In the genomic region with DNA sequence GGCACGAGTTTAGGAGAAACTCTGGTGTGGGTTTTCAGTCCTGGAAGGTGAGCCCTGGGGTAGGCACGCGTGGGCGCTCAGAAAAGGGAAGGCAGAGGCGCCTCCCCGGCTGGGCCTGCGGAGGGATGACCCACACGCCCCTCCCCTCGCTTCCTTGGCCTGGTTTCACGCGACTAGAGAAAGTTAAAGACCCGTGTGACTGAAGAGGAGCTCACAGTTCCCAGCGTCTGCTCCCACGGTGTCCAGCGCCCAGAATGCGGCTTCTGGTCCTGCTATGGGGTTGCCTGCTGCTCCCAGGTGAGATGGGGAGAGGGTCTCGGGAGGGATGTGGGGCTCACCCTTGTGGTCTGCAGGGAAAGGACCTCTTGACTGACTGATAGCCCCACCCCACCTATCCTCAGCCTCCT, we compare ENCODE assay signal across 12 cellular contexts. TPM values are rescaled to one million over a fixed set of nuclear protein-coding genes. Genes with fewer than 3 reads are reported as not detected.
DNase-seq lines count a peak whose midpoint lies in the region; ATAC-seq and TF ChIP-seq lines count a peak whose summit lies in the region.
"Had no signal": no experiment of that assay in that cellular context is flagged by ENCODE, and none has a peak within 500 bp of the region (broad histone marks: within the 10 kb centered on the region; RNA-seq: fewer than 3 reads in every experiment).

A gene with protein sequence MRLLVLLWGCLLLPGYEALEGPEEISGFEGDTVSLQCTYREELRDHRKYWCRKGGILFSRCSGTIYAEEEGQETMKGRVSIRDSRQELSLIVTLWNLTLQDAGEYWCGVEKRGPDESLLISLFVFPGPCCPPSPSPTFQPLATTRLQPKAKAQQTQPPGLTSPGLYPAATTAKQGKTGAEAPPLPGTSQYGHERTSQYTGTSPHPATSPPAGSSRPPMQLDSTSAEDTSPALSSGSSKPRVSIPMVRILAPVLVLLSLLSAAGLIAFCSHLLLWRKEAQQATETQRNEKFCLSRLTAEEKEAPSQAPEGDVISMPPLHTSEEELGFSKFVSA (plus strand): TSS at position 214 of the 407 bp plus-strand sequence. CDS start 41 bp downstream, at position 255.

- H3K4me2 ChIP-seq in smooth muscle cell, result no peak within 1 kb of the TSS

- peaks cover 30% of the 10 kb centered on the region for H3K27me3 Mint-ChIP-seq in dendritic cell treated with granulocyte-macrophage colony-stimulating factor and Interleukin-4, amounts not matched to agents 40 ng/mL and 50 ng/mL, for 4 days

- peaks cover 6% of the 10 kb centered on the region; the same call in 1 of the 2 replicates for H3K27me3 ChIP-seq in HUES64 (ENCODE audit: insufficient read depth, low read length)
- no peaks in the 10 kb centered on the region for H3K27me3 ChIP-seq in smooth muscle cell (ENCODE audit: low read depth)
- H3K27me3 ChIP-seq: Peyer's patch had no signal

- H3K27ac ChIP-seq in HUES64 (ENCODE audit: low read depth, low read length) (no peak within 1 kb of the TSS), smooth muscle cell (ENCODE audit: low read depth) (no peak within 1 kb of the TSS)
- H3K27ac ChIP-seq: Peyer's patch had no signal

- 51% methylated on average over 17 of the region's 17 CpGs for WGBS in HUES64
- 47% methylated on average over 17 of the region's 17 CpGs for WGBS in smooth muscle cell (ENCODE audit: low lambda C conversion rate)

- peaks cover 12% of the 10 kb centered on the region for H3K4me1 ChIP-seq in HUES64 (ENCODE audit: insufficient read depth, low read length)
- H3K4me1 ChIP-seq in smooth muscle cell (ENCODE audit: low read depth), result no peaks in the 10 kb centered on the region
- H3K4me1 ChIP-seq: Peyer's patch had no signal

- peak within 1 kb of the TSS; percentile 37 for H3K27ac Mint-ChIP-seq in dendritic cell treated with granulocyte-macrophage colony-stimulating factor and Interleukin-4, amounts not matched to agents 40 ng/mL and 50 ng/mL, for 4 days
- H3K27ac Mint-ChIP-seq: immature natural killer cell had no signal

- peak within 1 kb of the TSS; percentile 75 for H2AFZ ChIP-seq in smooth muscle cell (ENCODE audit: low read depth)

- ATAC-seq in left lobe of liver (peak; percentile 14), HG02938 (IDR thresholded peaks at IDR 0.05; ENCODE audit: unreplicated experiment) (no peak), GM18858 (IDR thresholded peaks at IDR 0.05; ENCODE audit: unreplicated experiment) (no peak)

- H3K4me3 ChIP-seq in HUES64 (ENCODE audit: low read length) (peak within 1 kb of the TSS; percentile 17; the same call in 1 of the 2 replicates), smooth muscle cell (no peak within 1 kb of the TSS)
- H3K4me3 ChIP-seq: Peyer's patch had no signal

- DNase-seq in left lobe of liver (ENCODE audit: low spot score) (no peak), smooth muscle cell (lab: John Stamatoyannopoulos, UW; ENCODE audit: unreplicated experiment) (no peak), hippocampal formation (lab: John Stamatoyannopoulos, UW) (no peak), NCI-H226 (no peak)

- H3K9me3 Mint-ChIP-seq in dendritic cell treated with granulocyte-macrophage colony-stimulating factor and Interleukin-4, amounts not matched to agents 40 ng/mL and 50 ng/mL, for 4 days, result no peaks in the 10 kb centered on the region
- H3K9me3 Mint-ChIP-seq: immature natural killer cell had no signal

- intact Hi-C loops in dendritic cell treated with granulocyte-macrophage colony-stimulating factor and Interleukin-4, amounts not matched to agents 40 ng/mL and 50 ng/mL, for 4 days (cut with micrococcal nuclease), result loop anchor here (1.0 to 5.0 kb wide), 2 partner anchors 70 to 153 kb away; a partner anchor contains a TSS

- H3K79me2 ChIP-seq in smooth muscle cell (ENCODE audit: low read depth), result no peaks in the 10 kb centered on the region

- no peaks in the 10 kb centered on the region for H3K9me3 ChIP-seq in HUES64 (ENCODE audit: insufficient read depth, low read depth, low read length)
- H3K9me3 ChIP-seq in smooth muscle cell (replicated peaks; ENCODE audit: low read depth), result no peaks in the 10 kb centered on the region
- H3K9me3 ChIP-seq: Peyer's patch had no signal

- H3K36me3 ChIP-seq in HUES64 (ENCODE audit: insufficient read depth, low read length) (no peaks in the 10 kb centered on the region), smooth muscle cell (ENCODE audit: low read depth) (no peaks in the 10 kb centered on the region)
- H3K36me3 ChIP-seq: Peyer's patch had no signal

- no peak within 1 kb of the TSS for H3K4me3 Mint-ChIP-seq in dendritic cell treated with granulocyte-macrophage colony-stimulating factor and Interleukin-4, amounts not matched to agents 40 ng/mL and 50 ng/mL, for 4 days
- H3K4me3 Mint-ChIP-seq: central memory CD8-positive, alpha-beta T cell; immature natural killer cell had no signal

- no peaks in the 10 kb centered on the region for H3F3A ChIP-seq in smooth muscle cell (ENCODE audit: low read depth)

- H3K4me1 Mint-ChIP-seq in dendritic cell treated with granulocyte-macrophage colony-stimulating factor and Interleukin-4, amounts not matched to agents 40 ng/mL and 50 ng/mL, for 4 days (ENCODE audit: low read depth), result peaks cover 40% of the 10 kb centered on the region
- H3K4me1 Mint-ChIP-seq: central memory CD8-positive, alpha-beta T cell had no signal

- H4K20me1 ChIP-seq in smooth muscle cell (ENCODE audit: low read depth), result no peaks in the 10 kb centered on the region

- H3K9ac ChIP-seq in HUES64 (ENCODE audit: low read depth, low read length), result no peak within 1 kb of the TSS
- no peak within 1 kb of the TSS for H3K9ac ChIP-seq in smooth muscle cell (ENCODE audit: low read depth)

- no peak for TF ChIP-seq CTCF in smooth muscle cell (IDR thresholded peaks at IDR 0.05; ENCODE audit: borderline replicate concordance, insufficient read depth, poor library complexity, severe bottlenecking)

- no peaks in the 10 kb centered on the region for H3K36me3 Mint-ChIP-seq in dendritic cell treated with granulocyte-macrophage colony-stimulating factor and Interleukin-4, amounts not matched to agents 40 ng/mL and 50 ng/mL, for 4 days (ENCODE audit: low read depth)
- H3K36me3 Mint-ChIP-seq: immature natural killer cell had no signal

RNA-seq across cellular contexts. Expression of the gene that starts here (rescaled TPM):
- polyA plus RNA-seq in HUES64 (2013, experiment 1 of 2), result not detected
- not detected for polyA plus RNA-seq in HUES64 (2013, experiment 2 of 2)
- not detected for total RNA-seq in left lobe of liver
- not detected in 2 replicates for total RNA-seq in smooth muscle cell
- not detected in 2 replicates for polyA plus RNA-seq in smooth muscle cell
- total RNA-seq: myocyte had no signal
- polyA plus RNA-seq: immature natural killer cell had no signal

Comparison
In these comparisons a context has a peak if more than half of its experiments do, and no peak if none do; other contexts are left out.
1. Peak in ATAC-seq in left lobe of liver; RNA of the gene not detected or under 1 TPM.